In genomic region chr12:712172-712863, GRCh38 we compare ENCODE assay signal across 8 cellular contexts. TPM values are rescaled to one million over a fixed set of nuclear protein-coding genes. Genes with fewer than 3 reads are reported as not detected.
A peak's percentile ranks its signal among the peaks of the same experiment; 100 is the strongest.
DNase-seq lines count a peak whose midpoint lies in the region; ATAC-seq and TF ChIP-seq lines count a peak whose summit lies in the region.

No MANE protein-coding gene starts in this region.

- 65 to 68% methylated on average over 8 of the region's 8 CpGs for WGBS in aorta, 2 donors

- H3K9me2 ChIP-seq in Loucy (replicated peaks; ENCODE audit: low read depth, low read length), result no peaks in the 10 kb centered on the region

- H3K4me3 ChIP-seq in Loucy (ENCODE audit: low read length, poor library complexity, severe bottlenecking) (no peak overlapping the region), aorta (ENCODE audit: low read length in 2 of 2) (no peak overlapping the region)

- H3K4me1 ChIP-seq in Loucy (ENCODE audit: insufficient read depth, low read length, poor library complexity, severe bottlenecking) (peaks cover 14% of the 10 kb centered on the region), aorta (ENCODE audit: control insufficient read depth in 1 of 2, insufficient read depth in 2 of 2, low read length in 2 of 2) (no peaks in the 10 kb centered on the region)

- ATAC-seq in sciatic nerve (no peak), GM19467 (IDR thresholded peaks at IDR 0.05; ENCODE audit: unreplicated experiment) (no peak), aorta (ENCODE audit: low FRiP score) (no peak)

- H2AFZ ChIP-seq in Loucy (ENCODE audit: low read length), result peak overlapping the region; percentile 80

- no peak overlapping the region for H3K27ac ChIP-seq in aorta (ENCODE audit: low read depth in 1 of 2, low read length in 2 of 2)

- H4K20me1 ChIP-seq in Loucy (ENCODE audit: insufficient read depth, low read length, poor library complexity, severe bottlenecking), result no peaks in the 10 kb centered on the region

- peak overlapping the region; percentile 14 for H3K9ac ChIP-seq in Loucy (ENCODE audit: low read depth, low read length, poor library complexity, severe bottlenecking)

- H3F3A ChIP-seq in Loucy (ENCODE audit: low read depth), result no peaks in the 10 kb centered on the region

- H3K27me3 ChIP-seq in Loucy (ENCODE audit: insufficient read depth, low read length, poor library complexity, severe bottlenecking), result no peaks in the 10 kb centered on the region
- H3K27me3 ChIP-seq in aorta (ENCODE audit: control insufficient read depth in 1 of 2, insufficient read depth in 2 of 2, low read length in 1 of 2), result no peaks in the 10 kb centered on the region

- no peaks in the 10 kb centered on the region for H3K79me2 ChIP-seq in Loucy (ENCODE audit: insufficient read depth, low read length)

- H3K36me3 ChIP-seq in Loucy (ENCODE audit: insufficient read depth, low read length), result no peaks in the 10 kb centered on the region
- H3K36me3 ChIP-seq in aorta (ENCODE audit: control insufficient read depth in 1 of 2, insufficient read depth in 2 of 2, low read length in 1 of 2), result no peaks in the 10 kb centered on the region

- H3K9me3 ChIP-seq in Loucy (ENCODE audit: insufficient read depth, low read depth, low read length) (no peaks in the 10 kb centered on the region), aorta (ENCODE audit: control insufficient read depth, low read length) (no peaks in the 10 kb centered on the region)

- TF ChIP-seq CTCF in Loucy (conservative IDR thresholded peaks at IDR 0.05; ENCODE audit: low read length), result no peak

- DNase-seq in DMS53 (lab: John Stamatoyannopoulos, UW) (peak; percentile 55), astrocyte of the hippocampus (ENCODE audit: low read depth, low spot score) (peak; percentile 30), medulla oblongata (ENCODE audit: extremely low spot score) (peak; percentile 72), sciatic nerve (ENCODE audit: low spot score) (no peak), CD1c-positive myeloid dendritic cell (ENCODE audit: extremely low spot score) (no peak), aorta (no peak)

- intact Hi-C loops in sciatic nerve (cut with DNase I) (no loop called here), aorta (cut with DNase I) (no loop called here)

- peak overlapping the region; percentile 2 for H3K4me2 ChIP-seq in Loucy (ENCODE audit: low read depth, low read length, poor library complexity, severe bottlenecking)

RNA-seq across cellular contexts. Expression of gene WNK1, which starts 40.1 kb away (rescaled TPM):
- total RNA-seq in sciatic nerve (238 TPM), aorta (100 to 1,000 TPM; 182 to 226 TPM)
- polyA plus RNA-seq in aorta, result 10 to 100 TPM; 22.3 to 30.4 TPM

RNA-seq across cellular contexts. Expression of gene NINJ2, which starts 49.1 kb away (rescaled TPM):
- total RNA-seq in sciatic nerve, result 6.2 TPM
- 10 to 100 TPM in 1 of 2 donors, 1 to 10 TPM in 1; 3.8 to 11.2 TPM for total RNA-seq in aorta
- 1 to 10 TPM in 1 of 2 donors, under 1 TPM in 1; 0.95 to 6.1 TPM for polyA plus RNA-seq in aorta

Comparison
In these comparisons a context has a peak if more than half of its experiments do, and no peak if none do; other contexts are left out.
1. DNase-seq: peak in DMS53 (single experiment), astrocyte of the hippocampus (single experiment) and medulla oblongata (single experiment); none in sciatic nerve (single experiment), CD1c-positive myeloid dendritic cell (single experiment) and aorta (0 of 2).